23 cellular contexts compared by ENCODE assay signal in the genomic region with DNA sequence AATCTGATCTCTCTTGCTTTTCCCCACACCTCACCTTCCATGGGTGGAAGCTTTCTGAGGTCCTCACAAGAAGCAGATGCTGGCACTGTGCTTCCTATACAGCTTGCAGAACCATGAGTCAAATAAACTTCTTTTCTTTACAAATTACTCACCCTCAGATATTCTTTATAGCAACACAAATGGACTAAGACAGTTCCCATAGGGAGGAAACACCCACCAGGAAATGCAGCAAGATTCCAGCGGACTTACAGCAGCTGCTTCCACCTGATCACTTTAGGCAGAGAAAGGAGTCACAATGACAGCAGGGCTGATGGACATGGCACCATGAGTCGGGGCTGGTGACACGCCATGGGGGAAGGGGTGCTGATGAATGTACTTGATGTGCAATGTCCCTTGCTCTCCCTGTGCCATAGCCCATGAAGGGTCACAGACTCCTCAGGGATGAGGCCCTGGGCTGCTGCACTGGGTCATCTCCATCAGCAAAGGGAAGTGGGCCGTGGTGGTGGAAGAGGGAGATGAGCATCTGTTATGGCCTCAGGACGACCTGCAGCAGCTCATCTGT. TPM values are rescaled to one million over a fixed set of nuclear protein-coding genes. Genes with fewer than 3 reads are reported as not detected.
DNase-seq lines count a peak whose midpoint lies in the region; ATAC-seq lines count a peak whose summit lies in the region.
"Had no signal": no experiment of that assay in that cellular context is flagged by ENCODE, and none has a peak within 500 bp of the region (broad histone marks: within the 10 kb centered on the region; RNA-seq: fewer than 3 reads in every experiment).

No MANE protein-coding gene starts in this region.

- H3K4me3 ChIP-seq in BLaER1 treated with 17β-estradiol and CSF1 and Interleukin-3, amounts not matched to agents 10 nM and 100 nM, result peak overlapping the region in 6 of 10 experiments; percentile 8 to 37 (median 16); a peak in 5 of 20 replicates
- H3K4me3 ChIP-seq in Jurkat, Clone E6-1 (ENCODE audit: low read length), result peak overlapping the region; percentile 20; the same call in 1 of the 2 replicates
- H3K4me3 ChIP-seq: cardiac muscle cell, esophagus squamous epithelium, skin epidermis, tibial artery had no signal

- ATAC-seq in esophagus mucosa (peak; percentile 38), GM21717 (IDR thresholded peaks at IDR 0.05; ENCODE audit: unreplicated experiment) (no peak)
- ATAC-seq: HCT116 had no signal

- no peaks in the 10 kb centered on the region for H4K20me1 ChIP-seq in BLaER1 treated with 17β-estradiol and CSF1 and Interleukin-3, amounts not matched to agents 10 nM and 100 nM

- H3K27ac ChIP-seq in BLaER1 treated with 17β-estradiol and CSF1 and Interleukin-3, amounts not matched to agents 10 nM and 100 nM, result peak overlapping the region in 9 of 11 experiments; percentile 62 to 90 (median 77); a peak in 18 of 22 replicates
- no peak overlapping the region for H3K27ac ChIP-seq in substantia nigra (ENCODE audit: low read depth, low read length, poor library complexity, severe bottlenecking)
- H3K27ac ChIP-seq: C4-2B, cardiac muscle cell, esophagus squamous epithelium, skin epidermis, tibial artery had no signal

- no peaks in the 10 kb centered on the region for H3K36me3 ChIP-seq in BLaER1 treated with 17β-estradiol and CSF1 and Interleukin-3, amounts not matched to agents 10 nM and 100 nM
- H3K36me3 ChIP-seq: cardiac muscle cell, esophagus squamous epithelium, tibial artery had no signal

- H3K4me2 ChIP-seq in BLaER1 treated with 17β-estradiol and CSF1 and Interleukin-3, amounts not matched to agents 10 nM and 100 nM, result peak overlapping the region; percentile 73 to 89 (median 85)

- DNase-seq in AG20443 (ENCODE audit: low spot score) (peak; percentile 18), substantia nigra (lab: John Stamatoyannopoulos, UW) (no peak), middle frontal gyrus (ENCODE audit: extremely low spot score, low spot score) (no peak)
- DNase-seq in Jurkat, Clone E6-1 (ENCODE audit: low read depth, low spot score), result no peak
- DNase-seq: activated B cell treated with CpG ODN at 0.5 μM for 24 hours, esophagus squamous epithelium, hippocampal formation, NCI-H1436 treated with DMSO at 0.1 percent for 48 hours, NCI-H226, Right ventricle myocardium superior, tibial artery had no signal

- H3K27me3 ChIP-seq in BLaER1 treated with 17β-estradiol and CSF1 and Interleukin-3, amounts not matched to agents 10 nM and 100 nM, result no peaks in the 10 kb centered on the region
- H3K27me3 ChIP-seq: cardiac muscle cell had no signal

- H3K4me1 ChIP-seq in BLaER1 treated with 17β-estradiol and CSF1 and Interleukin-3, amounts not matched to agents 10 nM and 100 nM, result peaks cover 16 to 38% (median 30%) of the 10 kb centered on the region in 10 experiments
- H3K4me1 ChIP-seq: esophagus squamous epithelium had no signal

- H3K9me3 ChIP-seq in BLaER1 treated with 17β-estradiol and CSF1 and Interleukin-3, amounts not matched to agents 10 nM and 100 nM (replicated peaks in 1 of 11), result peaks cover 16 to 41% (median 24%) of the 10 kb centered on the region in 11 experiments

- H3K9ac ChIP-seq in BLaER1 treated with 17β-estradiol and CSF1 and Interleukin-3, amounts not matched to agents 10 nM and 100 nM, result peak overlapping the region in 9 of 11 experiments; percentile 10 to 74 (median 63); a peak in 17 of 22 replicates

RNA-seq across cellular contexts. Expression of a gene that starts 53.9 kb away (rescaled TPM):
- not detected for polyA plus RNA-seq in Jurkat, Clone E6-1 (2012; ENCODE audit: insufficient read depth, insufficient read length)
- total RNA-seq in esophagus mucosa, result not detected
- total RNA-seq: activated B cell treated with CpG ODN at 0.5 μM for 24 hours; cardiac muscle cell; esophagus squamous epithelium; M059J; progenitor cell of endocrine pancreas; Right ventricle myocardium superior; T-helper 1 cell treated with Interleukin-12 subunit alpha and Interleukin-12 subunit beta and Interleukin-4 antibody, amounts not matched to agents 30 ng/mL and 1 ng/mL, for 36 hours had no signal
- polyA plus RNA-seq: adipose tissue, cardiac muscle cell, keratinocyte had no signal
